Comparison of ENCODE assay signal across 15 cellular contexts in genomic region chr6:138291036-138291848, GRCh38.
A peak's percentile ranks its signal among the peaks of the same experiment; 100 is the strongest.
DNase-seq lines count a peak whose midpoint lies in the region; ATAC-seq, FAIRE-seq and TF ChIP-seq lines count a peak whose summit lies in the region.
"Had no signal": no experiment of that assay in that cellular context is flagged by ENCODE, and none has a peak within 500 bp of the region (broad histone marks: within the 10 kb centered on the region; RNA-seq: fewer than 3 reads in every experiment).

No MANE protein-coding gene starts in this region.

- H3K36me3 Mint-ChIP-seq in astrocyte (ENCODE audit: low read depth, unreplicated experiment): peaks cover 3% of the 10 kb centered on the region
- H3K36me3 Mint-ChIP-seq: CD14-positive monocyte had no signal

- H3K4me2 ChIP-seq in astrocyte (ENCODE audit: low read length) (no peak overlapping the region), keratinocyte (ENCODE audit: control insufficient read depth, extremely low read depth, insufficient read depth, low read depth, low read length) (no peak overlapping the region)
- H3K4me2 ChIP-seq: PC-9 had no signal

- no peak overlapping the region for H3K4me3 Mint-ChIP-seq in astrocyte (ENCODE audit: unreplicated experiment)
- H3K4me3 Mint-ChIP-seq: CD14-positive monocyte had no signal

- intact Hi-C loops in spleen (cut with DNase I; ENCODE audit: low total_unique reads): no loop called here

- H3K79me2 ChIP-seq in astrocyte (ENCODE audit: insufficient read depth, low read length) (no peaks in the 10 kb centered on the region), keratinocyte (ENCODE audit: control insufficient read depth, insufficient read depth, low read length) (no peaks in the 10 kb centered on the region)

- no peak for FAIRE-seq in astrocyte (lab: Jason Lieb, UNC)
- FAIRE-seq in keratinocyte (lab: Jason Lieb, UNC): no peak
- FAIRE-seq: GM12878 had no signal

- peaks cover 2% of the 10 kb centered on the region for H3K9me3 Mint-ChIP-seq in astrocyte (ENCODE audit: unreplicated experiment)

- no peaks in the 10 kb centered on the region for H3K36me3 ChIP-seq in astrocyte (ENCODE audit: insufficient read depth, low read length)
- H3K36me3 ChIP-seq in keratinocyte (ENCODE audit: control insufficient read depth in 2 of 2, extremely low read depth in 1 of 2, insufficient read depth in 2 of 2, low read length in 2 of 2): no peaks in the 10 kb centered on the region
- peaks cover 0 to 4% (median 0%) of the 10 kb centered on the region in 6 donors for H3K36me3 ChIP-seq in spleen

- no peak overlapping the region for H3K9ac ChIP-seq in astrocyte (ENCODE audit: low read length)
- no peak overlapping the region for H3K9ac ChIP-seq in keratinocyte (ENCODE audit: control insufficient read depth, extremely low read depth, insufficient read depth, low read length)

- no peak for ATAC-seq in GM19463 (IDR thresholded peaks at IDR 0.05; ENCODE audit: unreplicated experiment)
- no peak for ATAC-seq in omental fat pad (ENCODE audit: low FRiP score)
- ATAC-seq: GM12878, SK-N-SH treated with all-trans-retinoic acid at 6 μM for 48 hours had no signal

- H3K4me1 ChIP-seq in astrocyte (ENCODE audit: insufficient read depth, low read length) (peaks cover 17% of the 10 kb centered on the region), keratinocyte (ENCODE audit: control insufficient read depth, extremely low read depth, insufficient read depth, low read length) (peaks cover 19% of the 10 kb centered on the region), spleen (no peaks in the 10 kb centered on the region)

- no peaks in the 10 kb centered on the region for H4K20me1 ChIP-seq in astrocyte (ENCODE audit: insufficient read depth, low read length)
- no peaks in the 10 kb centered on the region for H4K20me1 ChIP-seq in keratinocyte (ENCODE audit: control insufficient read depth, extremely low read depth, insufficient read depth, low read length)

- no peak overlapping the region for H3K27ac Mint-ChIP-seq in astrocyte (ENCODE audit: unreplicated experiment)
- H3K27ac Mint-ChIP-seq: CD14-positive monocyte had no signal

- H3K9me3 ChIP-seq in astrocyte (ENCODE audit: insufficient read depth, low read depth, low read length) (no peaks in the 10 kb centered on the region), keratinocyte (ENCODE audit: control insufficient read depth, low read depth, low read length) (no peaks in the 10 kb centered on the region), spleen (no peaks in the 10 kb centered on the region)

- TF ChIP-seq CTCF in astrocyte (IDR thresholded peaks at IDR 0.05; ENCODE audit: insufficient read depth, low read depth, low read length) (no peak), keratinocyte (optimal IDR thresholded peaks at IDR 0.05 in 1 of 3, IDR thresholded peaks at IDR 0.05 in 1 of 3, conservative IDR thresholded peaks at IDR 0.05 in 1 of 3; ENCODE audit: extremely low read depth in 1 of 3, insufficient read depth in 2 of 3, low read length in 3 of 3) (no peak), spleen (IDR thresholded peaks at IDR 0.05 in 8 of 11, conservative IDR thresholded peaks at IDR 0.05 in 3 of 11) (no peak), omental fat pad (IDR thresholded peaks at IDR 0.05) (no peak)

- DNase-seq in NCI-H82 (lab: John Stamatoyannopoulos, UW) (peak; percentile 10), NCI-H82 treated with DMSO at 0.1 percent for 48 hours (lab: John Stamatoyannopoulos, UW; ENCODE audit: unreplicated experiment) (no peak), astrocyte (ENCODE audit: low read depth) (no peak), keratinocyte (ENCODE audit: low read depth, low spot score) (no peak), spleen (peak; percentile 49), GM19240 (ENCODE audit: insufficient read length, low spot score) (no peak), omental fat pad (ENCODE audit: low spot score) (no peak)
- DNase-seq: COR-L47, NCI-H1417 treated with DMSO at 0.1 percent for 48 hours, PC-9, Right ventricle myocardium superior had no signal

- no peaks in the 10 kb centered on the region for H3K27me3 ChIP-seq in astrocyte (ENCODE audit: insufficient read depth, low read length)
- no peaks in the 10 kb centered on the region for H3K27me3 ChIP-seq in keratinocyte (ENCODE audit: control insufficient read depth, extremely low read depth, insufficient read depth, low read length)
- no peaks in the 10 kb centered on the region for H3K27me3 ChIP-seq in spleen (replicated peaks in 1 of 7)

- peak overlapping the region; percentile 25 for H2AFZ ChIP-seq in astrocyte (ENCODE audit: low read depth, low read length)
- H2AFZ ChIP-seq in keratinocyte (ENCODE audit: control insufficient read depth, low read length): peak overlapping the region; percentile 31
- H2AFZ ChIP-seq: PC-9 had no signal

- no peaks in the 10 kb centered on the region for H3K27me3 Mint-ChIP-seq in astrocyte (ENCODE audit: low read depth, unreplicated experiment)

- no peak for TF ChIP-seq POLR2A in spleen (IDR thresholded peaks at IDR 0.05)

- H3K27ac ChIP-seq in astrocyte (ENCODE audit: low read depth, low read length) (no peak overlapping the region), keratinocyte (ENCODE audit: control insufficient read depth, insufficient read depth, low read length) (no peak overlapping the region), spleen (no peak overlapping the region)
- H3K27ac ChIP-seq: PC-9 had no signal

- no peaks in the 10 kb centered on the region for H3K9me1 ChIP-seq in keratinocyte (ENCODE audit: control insufficient read depth, extremely low read depth, insufficient read depth, low read length)

- dilution Hi-C loops in keratinocyte (cut with MboI; ENCODE audit: extremely low pct_ligation_motif_present, low sequenced_read_pairs): no loop called here

- H3K4me1 Mint-ChIP-seq in astrocyte (ENCODE audit: low read depth, unreplicated experiment): peaks cover 14% of the 10 kb centered on the region
- H3K4me1 Mint-ChIP-seq: CD14-positive monocyte had no signal

- WGBS in spleen, 5 donors: 86 to 93% (median 87%) methylated on average over 18 to 21 of the region's 21 CpGs

- no peak overlapping the region for H3K4me3 ChIP-seq in astrocyte (ENCODE audit: insufficient read depth, low read depth, low read length)
- no peak overlapping the region for H3K4me3 ChIP-seq in keratinocyte (ENCODE audit: control insufficient read depth in 2 of 3, extremely low read depth in 1 of 3, insufficient read depth in 2 of 3, low read depth in 1 of 3, low read length in 3 of 3)
- no peak overlapping the region for H3K4me3 ChIP-seq in spleen
- H3K4me3 ChIP-seq: GM12878, PC-9 had no signal

Comparison
In these comparisons a context has a peak if more than half of its experiments do, and no peak if none do; other contexts are left out.
1. DNase-seq: peak in NCI-H82 (single experiment) and spleen (single experiment); none in NCI-H82 treated with DMSO at 0.1 percent for 48 hours (single experiment), astrocyte (single experiment), keratinocyte (single experiment), GM19240 (single experiment) and omental fat pad (single experiment).